Comparison of ENCODE assay signal across 15 cellular contexts in the genomic region with DNA sequence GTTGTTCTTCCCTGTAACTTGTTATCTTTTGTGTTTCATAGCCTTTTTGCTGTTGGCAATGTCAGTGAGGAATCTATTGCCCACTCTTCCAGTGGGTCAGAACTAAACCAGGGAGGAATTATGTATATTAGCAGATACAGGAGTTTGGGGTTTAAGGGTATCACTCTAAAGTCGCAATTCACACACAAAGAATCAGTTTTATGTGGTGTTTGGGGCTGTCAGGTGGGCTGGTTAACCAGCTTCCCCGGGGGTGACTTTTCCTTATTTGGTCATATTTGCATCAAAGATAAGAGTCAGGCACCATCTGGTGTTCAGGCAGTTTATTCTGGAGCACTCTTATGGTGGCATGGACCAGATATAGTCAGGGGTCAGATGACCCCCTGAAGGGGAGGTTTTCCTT.
"Had no signal": no experiment of that assay in that cellular context is flagged by ENCODE, and none has a peak within 500 bp of the region (broad histone marks: within the 10 kb centered on the region; RNA-seq: fewer than 3 reads in every experiment).

No MANE protein-coding gene starts in this region.

- ATAC-seq: activated CD4-positive, alpha-beta T cell treated with anti-CD3 and anti-CD28 coated beads for 36 hours; activated T-helper 17 cell treated with anti-CD3 and anti-CD28 coated beads, Interleukin-2, amount 50 U/mL, for 72 hours; body of pancreas; effector memory CD8-positive, alpha-beta T cell; naive thymus-derived CD4-positive, alpha-beta T cell; sciatic nerve; stimulated activated memory B cell treated with anti-CD40 and anti-IgM and Interleukin-4, amounts not matched to agents 10 μg/mL and 1 μg/mL and 100 μg/mL, for 72 hours had no signal

- DNase-seq: activated CD4-positive, alpha-beta memory T cell treated with anti-CD3 and anti-CD28 coated beads for 36 hours; activated CD4-positive, alpha-beta T cell treated with anti-CD3 and anti-CD28 coated beads for 36 hours; activated naive CD4-positive, alpha-beta T cell treated with anti-CD3 and anti-CD28 coated beads for 36 hours; activated T-cell treated with anti-CD3 and anti-CD28 coated beads, Interleukin-2, amount 50 U/mL, for 1 hour; body of pancreas; effector memory CD8-positive, alpha-beta T cell; esophagus squamous epithelium; mesenchymal stem cell; naive thymus-derived CD4-positive, alpha-beta T cell; ovary; stimulated activated CD4-positive, alpha-beta T cell treated with anti-CD3 and anti-CD28 coated beads, Interleukin-4, amount 100 ng/mL, for 24 hours; testis had no signal
